In the genomic region with DNA sequence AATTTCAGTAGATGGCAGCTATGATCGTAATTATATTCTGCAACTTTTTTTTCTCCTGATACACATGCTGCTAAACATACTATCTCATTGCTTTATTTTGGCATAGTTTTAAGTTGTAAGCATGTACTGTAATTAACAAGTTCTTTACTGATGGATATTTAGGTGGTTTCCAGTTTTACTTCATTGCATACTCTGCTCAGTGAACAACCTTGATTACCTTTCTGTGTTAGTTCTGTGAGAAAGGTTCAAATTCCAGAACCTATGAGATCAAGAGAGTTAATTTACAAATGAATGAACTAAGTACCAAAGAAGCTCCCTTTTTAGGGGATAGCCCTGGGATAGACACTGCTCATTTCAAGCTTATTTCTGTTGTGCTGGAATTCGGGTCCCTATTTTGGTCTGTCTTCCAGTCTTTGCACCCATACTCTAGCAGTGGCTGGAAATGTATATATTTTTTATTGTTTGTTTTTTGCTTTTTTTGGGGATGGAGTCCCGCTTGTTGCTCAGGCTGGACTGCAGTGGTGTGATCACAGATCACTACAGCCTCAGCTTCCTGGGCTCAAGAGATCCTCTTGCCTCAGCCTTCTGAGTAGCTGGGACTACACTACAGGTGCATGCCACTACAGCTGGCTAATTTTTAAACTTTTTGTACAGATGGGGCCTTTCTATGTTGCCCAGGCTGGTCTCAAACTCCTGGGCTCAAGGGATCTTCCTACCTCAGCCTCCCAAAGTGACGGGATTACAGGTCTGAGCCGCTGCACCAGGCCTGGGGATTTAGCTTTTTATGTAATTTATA, we compare ENCODE assay signal across 1 cellular context.
TF ChIP-seq lines count a peak whose summit lies in the region.

No MANE protein-coding gene starts in this region.

TF ChIP-seq in GM23338, 12 proteins besides CTCF, POLR2A, EP300 and RAD21 (continued from another document):
- no peak for TF ChIP-seq JUNB (IDR thresholded peaks at IDR 0.05; ENCODE audit: unreplicated experiment)
- TF ChIP-seq, protein P1, sequence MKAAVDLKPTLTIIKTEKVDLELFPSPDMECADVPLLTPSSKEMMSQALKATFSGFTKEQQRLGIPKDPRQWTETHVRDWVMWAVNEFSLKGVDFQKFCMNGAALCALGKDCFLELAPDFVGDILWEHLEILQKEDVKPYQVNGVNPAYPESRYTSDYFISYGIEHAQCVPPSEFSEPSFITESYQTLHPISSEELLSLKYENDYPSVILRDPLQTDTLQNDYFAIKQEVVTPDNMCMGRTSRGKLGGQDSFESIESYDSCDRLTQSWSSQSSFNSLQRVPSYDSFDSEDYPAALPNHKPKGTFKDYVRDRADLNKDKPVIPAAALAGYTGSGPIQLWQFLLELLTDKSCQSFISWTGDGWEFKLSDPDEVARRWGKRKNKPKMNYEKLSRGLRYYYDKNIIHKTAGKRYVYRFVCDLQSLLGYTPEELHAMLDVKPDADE (IDR thresholded peaks at IDR 0.05), result no peak
